19 cellular contexts compared by ENCODE assay signal in the genomic region with DNA sequence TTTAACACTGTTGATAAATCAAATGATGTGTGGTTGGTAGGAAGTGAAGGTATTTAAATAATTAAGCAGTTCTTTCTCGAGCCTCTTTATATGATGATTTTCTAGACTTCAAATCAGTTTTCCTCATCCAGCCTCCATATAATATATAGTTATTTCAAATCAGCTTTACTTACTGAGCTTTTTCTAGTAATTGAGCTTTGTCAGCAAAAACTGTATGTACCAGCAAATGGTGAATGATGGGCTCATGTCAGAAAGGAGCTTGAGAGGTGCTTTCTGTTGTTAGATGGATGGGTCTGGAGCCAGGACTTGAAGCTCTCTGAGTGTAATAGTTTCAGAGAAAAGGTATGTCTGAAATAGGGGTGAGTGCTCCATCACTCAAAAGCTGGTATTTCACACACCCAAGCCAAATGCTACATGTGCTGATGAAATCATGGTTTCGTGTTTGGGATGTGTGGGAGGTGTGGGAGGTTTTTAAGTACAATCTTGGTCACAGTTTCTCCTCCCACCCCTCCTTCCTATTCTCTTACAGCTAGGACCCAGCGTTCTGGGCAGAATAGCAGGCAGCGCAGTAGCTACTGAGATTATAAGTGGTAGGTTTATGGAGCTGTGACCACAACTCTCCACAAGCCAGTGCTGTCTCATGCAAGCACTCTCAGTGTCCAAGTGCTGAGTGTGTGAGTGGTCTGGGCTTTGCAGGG. TPM values are rescaled to one million over a fixed set of nuclear protein-coding genes. Genes with fewer than 3 reads are reported as not detected.
DNase-seq lines count a peak whose midpoint lies in the region; ATAC-seq and TF ChIP-seq lines count a peak whose summit lies in the region.
"Had no signal": no experiment of that assay in that cellular context is flagged by ENCODE, and none has a peak within 500 bp of the region (broad histone marks: within the 10 kb centered on the region; RNA-seq: fewer than 3 reads in every experiment).

No MANE protein-coding gene starts in this region.

- peak; percentile 9 for DNase-seq in activated CD8-positive, alpha-beta T cell treated with anti-CD3 and anti-CD28 coated beads for 36 hours
- no peak for DNase-seq in activated CD8-positive, alpha-beta T cell treated with anti-CD3 and anti-CD28 coated beads, Interleukin-2, amount 10 ng/mL, durations not matched to agents 7 days and 5 days
- DNase-seq in MV-4-11 (lab: John Stamatoyannopoulos, UW): peak; percentile 71
- DNase-seq in fibroblast of pulmonary artery (ENCODE audit: low read depth): peak; percentile 73
- DNase-seq in aorta: no peak
- no peak for DNase-seq in GM19240 (ENCODE audit: insufficient read length, low spot score)
- DNase-seq in naive thymus-derived CD4-positive, alpha-beta T cell: no peak
- DNase-seq in stimulated activated CD4-positive, alpha-beta T cell treated with anti-CD3 and anti-CD28 coated beads, Interleukin-12 subunit alpha, Interleukin-12 subunit beta, amount 100 ng/mL, for 4 hours: no peak
- DNase-seq: 8988T; CD4-positive, CD25-positive, alpha-beta regulatory T cell; DMS79; esophagus squamous epithelium; NCI-H1417; NCI-H446; ovary had no signal

- ATAC-seq in activated CD8-positive, alpha-beta T cell treated with anti-CD3 and anti-CD28 coated beads for 36 hours: no peak
- ATAC-seq in activated CD8-positive, alpha-beta T cell treated with anti-CD3 and anti-CD28 coated beads, Interleukin-2, amount 10 ng/mL, durations not matched to agents 7 days and 5 days: no peak
- peak; percentile 41 for ATAC-seq in aorta (ENCODE audit: low FRiP score)
- ATAC-seq in naive thymus-derived CD4-positive, alpha-beta T cell: no peak

- H3K27me3 ChIP-seq in aorta (ENCODE audit: control insufficient read depth in 1 of 2, insufficient read depth in 2 of 2, low read length in 1 of 2): no peaks in the 10 kb centered on the region
- no peaks in the 10 kb centered on the region for H3K27me3 ChIP-seq in naive thymus-derived CD4-positive, alpha-beta T cell (ENCODE audit: control insufficient read depth in 2 of 2, insufficient read depth in 2 of 2, low read length in 2 of 2)
- H3K27me3 ChIP-seq: dorsolateral prefrontal cortex, esophagus squamous epithelium, ovary had no signal

- no peaks in the 10 kb centered on the region for H3K36me3 ChIP-seq in aorta (ENCODE audit: control insufficient read depth in 1 of 2, insufficient read depth in 2 of 2, low read length in 1 of 2)
- no peaks in the 10 kb centered on the region for H3K36me3 ChIP-seq in naive thymus-derived CD4-positive, alpha-beta T cell (ENCODE audit: control insufficient read depth in 2 of 3, insufficient read depth in 3 of 3, low read length in 3 of 3)
- H3K36me3 ChIP-seq: esophagus squamous epithelium, ovary had no signal

- H3K27ac Mint-ChIP-seq in activated CD8-positive, alpha-beta T cell treated with anti-CD3 and anti-CD28 coated beads for 36 hours: no peak overlapping the region
- no peak overlapping the region for H3K27ac Mint-ChIP-seq in activated CD8-positive, alpha-beta T cell treated with anti-CD3 and anti-CD28 coated beads, Interleukin-2, amount 10 ng/mL, durations not matched to agents 7 days and 5 days
- H3K27ac Mint-ChIP-seq in naive thymus-derived CD4-positive, alpha-beta T cell: no peak overlapping the region
- H3K27ac Mint-ChIP-seq: CD4-positive, CD25-positive, alpha-beta regulatory T cell; stimulated activated naive CD8-positive, alpha-beta T cell treated with anti-CD3 and anti-CD28 coated beads, Interleukin-15, Interleukin-2, amounts not matched to agents 100 ng/mL and 50 ng/mL, for 24 hours had no signal

- H3K4me3 Mint-ChIP-seq in activated CD8-positive, alpha-beta T cell treated with anti-CD3 and anti-CD28 coated beads for 36 hours: no peak overlapping the region
- no peak overlapping the region for H3K4me3 Mint-ChIP-seq in activated CD8-positive, alpha-beta T cell treated with anti-CD3 and anti-CD28 coated beads, Interleukin-2, amount 10 ng/mL, durations not matched to agents 7 days and 5 days
- no peak overlapping the region for H3K4me3 Mint-ChIP-seq in naive thymus-derived CD4-positive, alpha-beta T cell
- H3K4me3 Mint-ChIP-seq: CD4-positive, CD25-positive, alpha-beta regulatory T cell; stimulated activated naive CD8-positive, alpha-beta T cell treated with anti-CD3 and anti-CD28 coated beads, Interleukin-15, Interleukin-2, amounts not matched to agents 100 ng/mL and 50 ng/mL, for 24 hours had no signal

- intact Hi-C loops in activated CD8-positive, alpha-beta T cell treated with anti-CD3 and anti-CD28 coated beads for 36 hours (cut with micrococcal nuclease): no loop called here
- intact Hi-C loops in aorta (cut with DNase I): no loop called here
- intact Hi-C loops in naive thymus-derived CD4-positive, alpha-beta T cell (cut with micrococcal nuclease): no loop called here

- no peaks in the 10 kb centered on the region for H3K36me3 Mint-ChIP-seq in activated CD8-positive, alpha-beta T cell treated with anti-CD3 and anti-CD28 coated beads for 36 hours (ENCODE audit: low read depth)
- no peaks in the 10 kb centered on the region for H3K36me3 Mint-ChIP-seq in activated CD8-positive, alpha-beta T cell treated with anti-CD3 and anti-CD28 coated beads, Interleukin-2, amount 10 ng/mL, durations not matched to agents 7 days and 5 days (ENCODE audit: low read depth)
- H3K36me3 Mint-ChIP-seq in naive thymus-derived CD4-positive, alpha-beta T cell: no peaks in the 10 kb centered on the region
- H3K36me3 Mint-ChIP-seq: CD4-positive, CD25-positive, alpha-beta regulatory T cell had no signal

- H3K27ac ChIP-seq in aorta (ENCODE audit: low read depth in 1 of 2, low read length in 2 of 2): peak overlapping the region; percentile 61 to 67
- H3K27ac ChIP-seq in naive thymus-derived CD4-positive, alpha-beta T cell (ENCODE audit: low read depth, low read length): no peak overlapping the region
- H3K27ac ChIP-seq: dorsolateral prefrontal cortex, esophagus squamous epithelium, ovary, skin epidermis, VCaP had no signal

- peaks cover 3% of the 10 kb centered on the region for H3K27me3 Mint-ChIP-seq in activated CD8-positive, alpha-beta T cell treated with anti-CD3 and anti-CD28 coated beads for 36 hours
- no peaks in the 10 kb centered on the region for H3K27me3 Mint-ChIP-seq in activated CD8-positive, alpha-beta T cell treated with anti-CD3 and anti-CD28 coated beads, Interleukin-2, amount 10 ng/mL, durations not matched to agents 7 days and 5 days (ENCODE audit: low read depth)
- H3K27me3 Mint-ChIP-seq in naive thymus-derived CD4-positive, alpha-beta T cell: peaks cover 0 to 8% (median 2%) of the 10 kb centered on the region in 5 donors
- H3K27me3 Mint-ChIP-seq: CD4-positive, CD25-positive, alpha-beta regulatory T cell had no signal

- no peaks in the 10 kb centered on the region for H3K4me1 Mint-ChIP-seq in activated CD8-positive, alpha-beta T cell treated with anti-CD3 and anti-CD28 coated beads for 36 hours (ENCODE audit: low read depth)
- no peaks in the 10 kb centered on the region for H3K4me1 Mint-ChIP-seq in activated CD8-positive, alpha-beta T cell treated with anti-CD3 and anti-CD28 coated beads, Interleukin-2, amount 10 ng/mL, durations not matched to agents 7 days and 5 days (ENCODE audit: low read depth)
- no peaks in the 10 kb centered on the region for H3K4me1 Mint-ChIP-seq in naive thymus-derived CD4-positive, alpha-beta T cell
- H3K4me1 Mint-ChIP-seq: CD4-positive, CD25-positive, alpha-beta regulatory T cell had no signal

- TF ChIP-seq CTCF in activated CD8-positive, alpha-beta T cell treated with anti-CD3 and anti-CD28 coated beads for 36 hours (IDR thresholded peaks at IDR 0.05): no peak
- TF ChIP-seq CTCF in fibroblast of pulmonary artery (IDR thresholded peaks at IDR 0.05; ENCODE audit: low read length, missing control alignments): no peak

- POLR2A ChIA-PET in activated CD8-positive, alpha-beta T cell treated with anti-CD3 and anti-CD28 coated beads for 36 hours (lab: Charles Lee): no interaction called here
- POLR2A ChIA-PET in activated CD8-positive, alpha-beta T cell treated with anti-CD3 and anti-CD28 coated beads, Interleukin-2, amount 10 ng/mL, durations not matched to agents 7 days and 5 days (lab: Charles Lee): no interaction called here
- POLR2A ChIA-PET in naive thymus-derived CD4-positive, alpha-beta T cell (lab: Charles Lee): no interaction called here

- H3K4me1 ChIP-seq in aorta (ENCODE audit: control insufficient read depth in 1 of 2, insufficient read depth in 2 of 2, low read length in 2 of 2): peaks cover 0 to 2% of the 10 kb centered on the region in 2 donors
- no peaks in the 10 kb centered on the region for H3K4me1 ChIP-seq in naive thymus-derived CD4-positive, alpha-beta T cell (ENCODE audit: control insufficient read depth in 2 of 2, insufficient read depth in 2 of 2, low read length in 2 of 2)
- H3K4me1 ChIP-seq: esophagus squamous epithelium had no signal

- WGBS in aorta, 2 donors: 26 to 35% methylated on average over 4 of the region's 4 CpGs

- H3K4me3 ChIP-seq in fibroblast of pulmonary artery (replicated peaks; ENCODE audit: low read depth, low read length): no peak overlapping the region
- H3K4me3 ChIP-seq in aorta (ENCODE audit: low read length in 2 of 2): no peak overlapping the region
- H3K4me3 ChIP-seq in naive thymus-derived CD4-positive, alpha-beta T cell (ENCODE audit: low read length): no peak overlapping the region
- H3K4me3 ChIP-seq: dorsolateral prefrontal cortex, esophagus squamous epithelium, ovary, skin epidermis had no signal

- CTCF ChIA-PET in activated CD8-positive, alpha-beta T cell treated with anti-CD3 and anti-CD28 coated beads for 36 hours (lab: Charles Lee): no interaction called here
- CTCF ChIA-PET in activated CD8-positive, alpha-beta T cell treated with anti-CD3 and anti-CD28 coated beads, Interleukin-2, amount 10 ng/mL, durations not matched to agents 7 days and 5 days (lab: Charles Lee): no interaction called here
- CTCF ChIA-PET in naive thymus-derived CD4-positive, alpha-beta T cell (lab: Charles Lee): no interaction called here

- H3K9me3 Mint-ChIP-seq in activated CD8-positive, alpha-beta T cell treated with anti-CD3 and anti-CD28 coated beads for 36 hours: no peaks in the 10 kb centered on the region
- no peaks in the 10 kb centered on the region for H3K9me3 Mint-ChIP-seq in activated CD8-positive, alpha-beta T cell treated with anti-CD3 and anti-CD28 coated beads, Interleukin-2, amount 10 ng/mL, durations not matched to agents 7 days and 5 days (ENCODE audit: insufficient read depth)
- peaks cover 0 to 9% (median 0%) of the 10 kb centered on the region in 11 donors for H3K9me3 Mint-ChIP-seq in naive thymus-derived CD4-positive, alpha-beta T cell
- H3K9me3 Mint-ChIP-seq: stimulated activated naive CD8-positive, alpha-beta T cell treated with anti-CD3 and anti-CD28 coated beads, Interleukin-15, Interleukin-2, amounts not matched to agents 100 ng/mL and 50 ng/mL, for 24 hours had no signal

- no peaks in the 10 kb centered on the region for H3K9me3 ChIP-seq in aorta (ENCODE audit: control insufficient read depth, low read length)
- H3K9me3 ChIP-seq in naive thymus-derived CD4-positive, alpha-beta T cell (ENCODE audit: control insufficient read depth in 2 of 3, low read length in 3 of 3): no peaks in the 10 kb centered on the region
- H3K9me3 ChIP-seq: ovary had no signal

RNA-seq across cellular contexts. Expression of gene LRMDA, which starts 55.8 kb away (rescaled TPM):
- not detected for total RNA-seq in activated CD8-positive, alpha-beta T cell treated with anti-CD3 and anti-CD28 coated beads for 36 hours
- not detected for total RNA-seq in activated CD8-positive, alpha-beta T cell treated with anti-CD3 and anti-CD28 coated beads, Interleukin-2, amount 10 ng/mL, durations not matched to agents 7 days and 5 days
- 10 to 100 TPM; 17.9 to 25.7 TPM for total RNA-seq in aorta
- 10 to 100 TPM in 1 of 2 donors, 1 to 10 TPM in 1; 7.4 to 11.5 TPM for polyA plus RNA-seq in aorta
- 10 to 100 TPM in 1 of 5 experiments, 1 to 10 TPM in 1, under 1 TPM in 1, not detected in 2; 0.57 to 14.9 (median 3.0) TPM for total RNA-seq in naive thymus-derived CD4-positive, alpha-beta T cell
- polyA plus RNA-seq in naive thymus-derived CD4-positive, alpha-beta T cell: not detected
- polyA plus RNA-seq: CD4-positive, CD25-positive, alpha-beta regulatory T cell had no signal

Comparison
In these comparisons a context has a peak if more than half of its experiments do, and no peak if none do; other contexts are left out.
1. DNase-seq: peak in activated CD8-positive, alpha-beta T cell treated with anti-CD3 and anti-CD28 coated beads for 36 hours (single experiment), MV-4-11 (single experiment) and fibroblast of pulmonary artery (single experiment); none in activated CD8-positive, alpha-beta T cell treated with anti-CD3 and anti-CD28 coated beads, Interleukin-2, amount 10 ng/mL, durations not matched to agents 7 days and 5 days (single experiment), aorta (0 of 2), GM19240 (single experiment), naive thymus-derived CD4-positive, alpha-beta T cell (0 of 9) and stimulated activated CD4-positive, alpha-beta T cell treated with anti-CD3 and anti-CD28 coated beads, Interleukin-12 subunit alpha, Interleukin-12 subunit beta, amount 100 ng/mL, for 4 hours (single experiment).